1 cellular context compared by ENCODE assay signal in the genomic region with DNA sequence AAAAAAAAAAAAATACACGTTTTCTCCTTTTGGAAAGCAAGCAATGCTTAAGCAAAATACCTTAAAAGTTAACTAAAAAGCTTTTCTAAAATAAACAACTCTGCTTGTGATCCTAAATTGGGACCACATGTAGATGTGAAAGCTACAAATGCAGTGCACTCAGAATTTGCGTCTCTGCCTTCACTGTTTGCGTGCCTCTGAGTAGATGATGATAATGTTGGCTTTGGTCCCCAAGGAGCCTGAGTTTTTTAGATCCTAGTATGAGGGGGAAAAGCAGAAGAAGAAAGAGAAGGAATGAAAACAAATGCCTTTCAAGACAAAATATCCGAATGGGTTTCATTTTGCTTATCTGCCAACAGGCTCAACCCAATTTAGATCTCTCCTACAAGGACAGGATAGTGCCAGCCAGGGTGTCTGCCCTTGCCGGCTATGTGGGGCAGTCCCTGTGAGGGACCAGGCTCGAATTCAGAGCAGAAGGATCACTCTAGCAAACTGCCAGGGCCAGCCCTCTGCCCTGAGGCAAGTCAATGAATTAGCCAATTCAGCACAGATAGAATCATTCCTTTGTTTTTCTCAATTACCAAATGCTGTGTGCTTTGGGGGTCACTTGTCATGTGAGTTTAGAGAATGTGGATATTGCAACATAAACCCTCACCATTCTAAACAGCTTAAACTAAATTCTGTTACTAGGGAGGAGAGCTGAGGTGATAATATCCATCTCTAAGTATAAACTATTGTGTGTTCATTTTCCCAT.
TF ChIP-seq lines count a peak whose summit lies in the region.

No MANE protein-coding gene starts in this region.

TF ChIP-seq in HepG2, 621 proteins besides CTCF, POLR2A, EP300 and RAD21 (continued from another document):
- peak; percentile 31; the same call in 1 of the 2 replicates for TF ChIP-seq FOXP4 (CRISPR knock-in tag; IDR thresholded peaks at IDR 0.05)
